Comparison of ENCODE assay signal across 14 cellular contexts in the genomic region with DNA sequence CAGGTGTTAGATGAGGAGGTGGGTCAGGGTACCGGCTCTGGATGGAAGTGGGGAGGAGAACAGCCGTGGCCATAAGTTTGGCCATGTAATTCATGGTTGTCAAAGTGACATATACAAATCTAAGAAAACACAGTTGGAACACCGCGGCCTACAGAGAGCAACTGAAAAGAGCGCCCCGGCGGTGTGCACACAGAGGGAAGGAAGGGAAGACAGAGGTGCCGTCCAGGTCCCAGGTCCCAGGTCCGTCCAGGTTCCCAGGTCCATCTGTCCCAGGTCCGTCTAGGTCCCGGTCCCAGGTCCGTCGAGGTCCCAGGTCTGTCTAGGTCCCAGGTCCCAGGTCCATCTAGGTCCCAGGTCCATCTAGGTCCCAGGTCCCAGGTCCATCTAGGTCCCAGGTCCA. TPM values are rescaled to one million over a fixed set of nuclear protein-coding genes. Genes with fewer than 3 reads are reported as not detected.
"Had no signal": no experiment of that assay in that cellular context is flagged by ENCODE, and none has a peak within 500 bp of the region (broad histone marks: within the 10 kb centered on the region; RNA-seq: fewer than 3 reads in every experiment).

No MANE protein-coding gene starts in this region.

- H3K27me3 Mint-ChIP-seq: stimulated activated memory B cell treated with anti-CD40 and anti-IgM and Interleukin-4, amounts not matched to agents 10 μg/mL and 1 μg/mL and 100 μg/mL, for 72 hours had no signal

- DNase-seq: activated CD4-positive, alpha-beta T cell treated with anti-CD3 and anti-CD28 coated beads for 1 hour; activated naive CD4-positive, alpha-beta T cell treated with anti-CD3 and anti-CD28 coated beads, Interleukin-2, amount 10 ng/mL, durations not matched to agents 7 days and 5 days; adrenal gland; caudate nucleus; colonic mucosa; lower lobe of right lung; nephron progenitor cell; ovary; substantia nigra; T-helper 1 cell had no signal

- H3K9me3 ChIP-seq: adrenal gland, colonic mucosa, esophagus muscularis mucosa, ovary, tibial nerve had no signal

- H3K4me3 Mint-ChIP-seq: activated naive CD4-positive, alpha-beta T cell treated with anti-CD3 and anti-CD28 coated beads, Interleukin-2, amount 10 ng/mL, durations not matched to agents 7 days and 5 days; nephron progenitor cell; stimulated activated memory B cell treated with anti-CD40 and anti-IgM and Interleukin-4, amounts not matched to agents 10 μg/mL and 1 μg/mL and 100 μg/mL, for 72 hours had no signal

- H3K27ac Mint-ChIP-seq: activated naive CD4-positive, alpha-beta T cell treated with anti-CD3 and anti-CD28 coated beads, Interleukin-2, amount 10 ng/mL, durations not matched to agents 7 days and 5 days; nephron progenitor cell; stimulated activated memory B cell treated with anti-CD40 and anti-IgM and Interleukin-4, amounts not matched to agents 10 μg/mL and 1 μg/mL and 100 μg/mL, for 72 hours had no signal

- H3K27me3 ChIP-seq: adrenal gland, colonic mucosa, esophagus muscularis mucosa, ovary, tibial nerve had no signal

- H3K9me3 Mint-ChIP-seq: activated naive CD4-positive, alpha-beta T cell treated with anti-CD3 and anti-CD28 coated beads, Interleukin-2, amount 10 ng/mL, durations not matched to agents 7 days and 5 days; stimulated activated memory B cell treated with anti-CD40 and anti-IgM and Interleukin-4, amounts not matched to agents 10 μg/mL and 1 μg/mL and 100 μg/mL, for 72 hours had no signal

- H3K36me3 ChIP-seq: adrenal gland, colonic mucosa, lower lobe of right lung, ovary had no signal

- H3K4me3 ChIP-seq: adrenal gland, colonic mucosa, esophagus muscularis mucosa, lower lobe of right lung, ovary, tibial nerve had no signal

- H3K27ac ChIP-seq: adrenal gland, colonic mucosa, esophagus muscularis mucosa, lower lobe of right lung, ovary, tibial nerve had no signal

- ATAC-seq: lower lobe of right lung; stimulated activated memory B cell treated with anti-CD40 and anti-IgM and Interleukin-4, amounts not matched to agents 10 μg/mL and 1 μg/mL and 100 μg/mL, for 72 hours had no signal

RNA-seq across cellular contexts. Expression of a gene that starts 9.4 kb away (rescaled TPM):
- total RNA-seq: glomerular endothelial cell had no signal
